Comparison of ENCODE assay signal across 10 cellular contexts in genomic region chr14:63759454-63759853, GRCh38. TPM values are rescaled to one million over a fixed set of nuclear protein-coding genes. Genes with fewer than 3 reads are reported as not detected.
DNase-seq lines count a peak whose midpoint lies in the region; ATAC-seq, FAIRE-seq and TF ChIP-seq lines count a peak whose summit lies in the region.
"Had no signal": no experiment of that assay in that cellular context is flagged by ENCODE, and none has a peak within 500 bp of the region (broad histone marks: within the 10 kb centered on the region; RNA-seq: fewer than 3 reads in every experiment).

No MANE protein-coding gene starts in this region.

- ATAC-seq in GM19351 (IDR thresholded peaks at IDR 0.05; ENCODE audit: unreplicated experiment) = peak; percentile 87
- ATAC-seq: HCT116 had no signal

- H3K4me1 ChIP-seq in BLaER1 (no peaks in the 10 kb centered on the region), endodermal cell (ENCODE audit: control insufficient read depth, insufficient read depth, low read length) (no peaks in the 10 kb centered on the region)

- DNase-seq in HTR-8/SVneo (ENCODE audit: insufficient read length, low spot score) (no peak), fibroblast of mammary gland (ENCODE audit: low read depth) (peak; percentile 57), ACHN (no peak), endodermal cell (no peak), ureter (ENCODE audit: low spot score) (no peak), hypothalamus (lab: John Stamatoyannopoulos, UW) (no peak)

- H3K27me3 ChIP-seq in BLaER1 (no peaks in the 10 kb centered on the region), endodermal cell (ENCODE audit: control insufficient read depth, insufficient read depth, low read length, poor library complexity, severe bottlenecking) (no peaks in the 10 kb centered on the region)

- H3K4me3 ChIP-seq in BLaER1 = no peak overlapping the region
- H3K4me3 ChIP-seq in fibroblast of mammary gland (ENCODE audit: control insufficient read depth, low read depth, low read length) = no peak overlapping the region
- H3K4me3 ChIP-seq in endodermal cell (ENCODE audit: low read length) = no peak overlapping the region

- no peak overlapping the region for H3K4me3 Mint-ChIP-seq in endodermal cell

- H3K9me3 ChIP-seq in BLaER1 (no peaks in the 10 kb centered on the region), endodermal cell (ENCODE audit: control insufficient read depth, low read length) (no peaks in the 10 kb centered on the region)

- H4K20me1 ChIP-seq in BLaER1 = no peaks in the 10 kb centered on the region

- H3K27ac ChIP-seq in BLaER1 (no peak overlapping the region), endodermal cell (ENCODE audit: low read depth, low read length) (no peak overlapping the region)

- H3K4me1 Mint-ChIP-seq in endodermal cell = peaks cover 4% of the 10 kb centered on the region

- H3K27ac Mint-ChIP-seq in endodermal cell = no peak overlapping the region

- H3K9me3 Mint-ChIP-seq in endodermal cell = no peaks in the 10 kb centered on the region

- FAIRE-seq in HTR-8/SVneo (lab: Jason Lieb, UNC) = peak; percentile 87
- FAIRE-seq: bronchial epithelial cell had no signal

- TF ChIP-seq CTCF in fibroblast of mammary gland (conservative IDR thresholded peaks at IDR 0.05; ENCODE audit: control insufficient read depth, insufficient read depth, low read depth, low read length) (no peak), endodermal cell (conservative IDR thresholded peaks at IDR 0.05) (no peak)

- H3K9ac ChIP-seq in BLaER1 (no peak overlapping the region), endodermal cell (ENCODE audit: extremely low read depth, low read length, poor library complexity, severe bottlenecking) (no peak overlapping the region)

- 94 to 98% methylated on average over 4 to 5 of the region's 5 CpGs for WGBS in endodermal cell (ENCODE audit: insufficient coverage in 1 of 2, insufficient read length in 1 of 2), 2 experiments

- in situ Hi-C loops in ACHN (cut with HindIII; ENCODE audit: low pct_ligation_motif_present, low pct_unique_long_range_greater_than_20kb, low sequenced_read_pairs) = no loop called here

- no peaks in the 10 kb centered on the region for H3K36me3 Mint-ChIP-seq in endodermal cell (ENCODE audit: low read depth)

- H3K4me2 ChIP-seq in BLaER1 = peak overlapping the region; percentile 18; the same call in 1 of the 2 replicates

- H3K36me3 ChIP-seq in BLaER1 (no peaks in the 10 kb centered on the region), endodermal cell (ENCODE audit: control insufficient read depth, insufficient read depth, low read length) (no peaks in the 10 kb centered on the region)

- no peaks in the 10 kb centered on the region for H3K27me3 Mint-ChIP-seq in endodermal cell (ENCODE audit: insufficient read depth)

RNA-seq across cellular contexts. Expression of gene SGPP1, which starts 31.6 kb away (rescaled TPM):
- total RNA-seq in endodermal cell (10 to 100 TPM; 15.5 to 18.4 TPM), ureter (14.5 TPM)
- 6.7 TPM for polyA plus RNA-seq in endodermal cell (2013, experiment 1 of 2)
- polyA plus RNA-seq in endodermal cell (2013, experiment 2 of 2) = 6.4 TPM
